ENCODE assay signal across 12 cellular contexts in genomic region chrX:51851507-51852085, GRCh38. TPM values are rescaled to one million over a fixed set of nuclear protein-coding genes. Genes with fewer than 3 reads are reported as not detected.
DNase-seq lines count a peak whose midpoint lies in the region; ATAC-seq and TF ChIP-seq lines count a peak whose summit lies in the region.
"Had no signal": no experiment of that assay in that cellular context is flagged by ENCODE, and none has a peak within 500 bp of the region (broad histone marks: within the 10 kb centered on the region; RNA-seq: fewer than 3 reads in every experiment).

No MANE protein-coding gene starts in this region.

- H3K27ac ChIP-seq in foreskin keratinocyte: peak overlapping the region; percentile 82
- H3K27ac ChIP-seq: BLaER1 treated with 17β-estradiol and CSF1 and Interleukin-3, amounts not matched to agents 10 nM and 100 nM had no signal

- no peaks in the 10 kb centered on the region for H3K4me1 ChIP-seq in foreskin keratinocyte
- H3K4me1 ChIP-seq: BLaER1 treated with 17β-estradiol and CSF1 and Interleukin-3, amounts not matched to agents 10 nM and 100 nM had no signal

- TF ChIP-seq POLR2A in erythroblast (IDR thresholded peaks at IDR 0.05; ENCODE audit: low read length): no peak

- DNase-seq in foreskin keratinocyte (peak; percentile 52 to 75), NCI-H1105 (lab: John Stamatoyannopoulos, UW) (no peak), erythroblast (lab: John Stamatoyannopoulos, UW) (no peak), SKM-1 (lab: John Stamatoyannopoulos, UW; ENCODE audit: unreplicated experiment) (no peak)
- DNase-seq in stimulated activated CD4-positive, alpha-beta T cell treated with anti-CD3 and anti-CD28 coated beads, Interleukin-15, amount 100 ng/mL, for 24 hours: no peak
- DNase-seq: NCI-H2081, posterior cingulate gyrus had no signal

- ATAC-seq in GM18861 (IDR thresholded peaks at IDR 0.05; ENCODE audit: unreplicated experiment): peak; percentile 68
- peak; percentile 60 for ATAC-seq in GM21723 (IDR thresholded peaks at IDR 0.05; ENCODE audit: unreplicated experiment)
- ATAC-seq in HG03575 (IDR thresholded peaks at IDR 0.05; ENCODE audit: extremely low read depth, insufficient number of reproducible peaks, low FRiP score, unreplicated experiment): peak; percentile 71
- ATAC-seq in foreskin keratinocyte: peak; percentile 100
- ATAC-seq: SK-N-SH treated with all-trans-retinoic acid at 6 μM for 48 hours had no signal

- TF ChIP-seq CTCF in foreskin keratinocyte (conservative IDR thresholded peaks at IDR 0.05): no peak

- H3K27me3 ChIP-seq in foreskin keratinocyte: no peaks in the 10 kb centered on the region

RNA-seq across cellular contexts. Expression of gene MAGED1, which starts 41.8 kb away (rescaled TPM):
- total RNA-seq in foreskin keratinocyte: 93.7 and 111 TPM in 2 replicates
- polyA plus RNA-seq in foreskin keratinocyte: 77.5 and 91.0 TPM in 2 replicates

Comparison
In these comparisons a context has a peak if more than half of its experiments do, and no peak if none do; other contexts are left out.
1. DNase-seq: peak in foreskin keratinocyte (2 of 2); none in stimulated activated CD4-positive, alpha-beta T cell treated with anti-CD3 and anti-CD28 coated beads, Interleukin-15, amount 100 ng/mL, for 24 hours (single experiment), NCI-H1105 (single experiment), erythroblast (0 of 2) and SKM-1 (single experiment).
2. Peak in every context shown above with its lines, with median percentiles within 50 percentile points of each other: ATAC-seq.